ENCODE assay signal across 22 cellular contexts in the genomic region with DNA sequence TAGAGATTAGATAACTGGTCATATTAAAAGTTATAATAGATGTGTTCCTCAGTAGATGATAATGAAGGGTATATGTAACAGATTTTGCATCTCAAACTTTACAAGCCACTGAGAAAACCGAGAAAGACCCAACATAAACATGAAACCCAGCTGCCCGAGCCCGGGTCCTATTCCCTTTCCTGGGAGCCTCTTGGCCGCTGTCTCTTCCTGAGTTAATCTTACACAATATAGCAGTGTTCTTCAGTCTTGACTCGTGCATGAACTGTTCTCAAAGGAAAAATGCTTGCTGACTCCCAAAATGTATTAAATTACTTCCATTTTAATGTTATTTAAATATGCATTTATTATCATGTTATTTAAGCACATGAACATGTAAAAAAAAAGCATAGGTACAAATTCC.
A peak's percentile ranks its signal among the peaks of the same experiment; 100 is the strongest.
DNase-seq lines count a peak whose midpoint lies in the region; ATAC-seq, FAIRE-seq and TF ChIP-seq lines count a peak whose summit lies in the region.
"Had no signal": no experiment of that assay in that cellular context is flagged by ENCODE, and none has a peak within 500 bp of the region (broad histone marks: within the 10 kb centered on the region; RNA-seq: fewer than 3 reads in every experiment).

No MANE protein-coding gene starts in this region.

- 76% methylated on average over 5 of the region's 5 CpGs for WGBS in A549 (ENCODE audit: missing lambda C conversion rate)
- WGBS in mesenchymal stem cell, result 91% methylated on average over 4 of the region's 5 CpGs

- H4K91ac ChIP-seq in mesenchymal stem cell (ENCODE audit: low read length), result no peak overlapping the region

- no peak overlapping the region for H2BK5ac ChIP-seq in mesenchymal stem cell (ENCODE audit: low read depth, low read length, poor library complexity, severe bottlenecking)

- ATAC-seq in A549, result no peak
- no peak for ATAC-seq in HG03095 (IDR thresholded peaks at IDR 0.05; ENCODE audit: unreplicated experiment)
- no peak for ATAC-seq in GM21737 (IDR thresholded peaks at IDR 0.05; ENCODE audit: unreplicated experiment)
- ATAC-seq in HG03378 (IDR thresholded peaks at IDR 0.05; ENCODE audit: unreplicated experiment), result no peak
- ATAC-seq: PC-3 had no signal

- no peak overlapping the region for H3K4me2 ChIP-seq in A549
- no peak overlapping the region for H3K4me2 ChIP-seq in mesenchymal stem cell (ENCODE audit: low read length, poor library complexity, severe bottlenecking)
- H3K4me2 ChIP-seq: KMS-11 had no signal

- no peak overlapping the region for H4K8ac ChIP-seq in mesenchymal stem cell (ENCODE audit: low read length)

- no peak overlapping the region for H3K4ac ChIP-seq in mesenchymal stem cell (ENCODE audit: low read depth in 1 of 2, low read length in 2 of 2)

- no peak overlapping the region for H3K14ac ChIP-seq in mesenchymal stem cell (ENCODE audit: low read length in 2 of 2)

- H3K27me3 ChIP-seq in adipocyte (replicated peaks; ENCODE audit: control insufficient read depth, insufficient read depth, low read length), result no peaks in the 10 kb centered on the region
- no peaks in the 10 kb centered on the region for H3K27me3 ChIP-seq in mesenchymal stem cell (ENCODE audit: control insufficient read depth in 1 of 2, insufficient read depth in 1 of 2, low read length in 2 of 2)

- no peak overlapping the region for H2AFZ ChIP-seq in mesenchymal stem cell (ENCODE audit: low read depth, low read length)

- no peak for TF ChIP-seq POLR2A in A549 (IDR thresholded peaks at IDR 0.05; ENCODE audit: low read length)

- peak overlapping the region; percentile 98 for H2BK120ac ChIP-seq in mesenchymal stem cell (ENCODE audit: low read depth, low read length)

- TF ChIP-seq RAD21 in A549 (conservative IDR thresholded peaks at IDR 0.05 in 1 of 2, IDR thresholded peaks at IDR 0.05 in 1 of 2), result no peak

- H3K4me1 ChIP-seq in A549 (peaks cover 80% of the 10 kb centered on the region), adipocyte (ENCODE audit: control insufficient read depth, insufficient read depth, low read length) (peaks cover 43% of the 10 kb centered on the region), mesenchymal stem cell (ENCODE audit: control insufficient read depth, insufficient read depth, low read depth, low read length) (peaks cover 14% of the 10 kb centered on the region)

- CTCF ChIA-PET in A549 (lab: Yijun Ruan, JAX), result interaction anchor here (0.8 to 1.3 kb wide), 3 partner anchors 13 to 238 kb away, joined by 3 read pairs; no protein-coding TSS in a partner anchor

- H3K36me3 ChIP-seq in adipocyte (ENCODE audit: control insufficient read depth, insufficient read depth, low read length, severe bottlenecking) (no peaks in the 10 kb centered on the region), mesenchymal stem cell (ENCODE audit: control insufficient read depth in 1 of 2, insufficient read depth in 2 of 2, low read depth in 1 of 2, low read length in 2 of 2) (no peaks in the 10 kb centered on the region)
- H3K36me3 ChIP-seq: SJCRH30 had no signal

- 0 out of 3 replicates have a peak, but pooled peaks cover under 1% of the 10 kb centered on the region for H3K9me3 ChIP-seq in A549
- H3K9me3 ChIP-seq in adipocyte (ENCODE audit: control insufficient read depth, low read length), result no peaks in the 10 kb centered on the region
- no peaks in the 10 kb centered on the region for H3K9me3 ChIP-seq in mesenchymal stem cell (ENCODE audit: control insufficient read depth, low read length)
- H3K9me3 ChIP-seq: SJCRH30 had no signal

- no peak overlapping the region for H2AK5ac ChIP-seq in mesenchymal stem cell (ENCODE audit: low read length, severe bottlenecking)

- H3K27ac ChIP-seq in A549 (peak overlapping the region; percentile 78 to 90; a peak in 5 of 6 replicates), mesenchymal stem cell (ENCODE audit: low read length, poor library complexity, severe bottlenecking) (no peak overlapping the region)
- H3K27ac ChIP-seq: KMS-11, RWPE1, SJCRH30 had no signal

- H3K9ac ChIP-seq in adipocyte (ENCODE audit: low read length) (peak overlapping the region; percentile 31), mesenchymal stem cell (ENCODE audit: low read length) (no peak overlapping the region)
- H3K9ac ChIP-seq: KMS-11 had no signal

- no peak overlapping the region for H3K23ac ChIP-seq in mesenchymal stem cell (ENCODE audit: low read length in 2 of 2)

- TF ChIP-seq CTCF in A549 (IDR thresholded peaks at IDR 0.05), result no peak
- no peak for TF ChIP-seq CTCF in fibroblast of pulmonary artery (IDR thresholded peaks at IDR 0.05; ENCODE audit: low read length, missing control alignments)

- no peak for DNase-seq in A549 (ENCODE audit: low read depth in 1 of 2, low spot score in 1 of 2)
- DNase-seq in adipocyte (ENCODE audit: low read depth), result peak; percentile 47
- DNase-seq in fibroblast of pulmonary artery (ENCODE audit: low read depth), result peak; percentile 59
- DNase-seq in mesenchymal stem cell, result no peak
- DNase-seq in NCI-H2171 (lab: John Stamatoyannopoulos, UW), result no peak
- DNase-seq: C1 segment of cervical spinal cord; CD8-positive, alpha-beta memory T cell; MV-4-11; NCI-H187; NCI-H2107; NCI-H2227 treated with DMSO at 0.1 percent for 48 hours; NCI-H524; NCI-H82; PC-3; SJCRH30 had no signal

- H3K4me3 ChIP-seq in A549 (no peak overlapping the region), adipocyte (ENCODE audit: low read length) (no peak overlapping the region), fibroblast of pulmonary artery (replicated peaks; ENCODE audit: low read depth, low read length) (no peak overlapping the region), mesenchymal stem cell (ENCODE audit: insufficient read depth in 1 of 2, low read depth in 1 of 2, low read length in 2 of 2) (no peak overlapping the region)
- H3K4me3 ChIP-seq: SJCRH30 had no signal

- TF ChIP-seq EP300 in A549 (IDR thresholded peaks at IDR 0.05), result no peak

- H3K18ac ChIP-seq in mesenchymal stem cell (ENCODE audit: low read depth in 1 of 2, low read length in 2 of 2), result no peak overlapping the region

- no peak for FAIRE-seq in A549 (lab: Jason Lieb, UNC)
- FAIRE-seq: GM12892, H1 had no signal

- no peaks in the 10 kb centered on the region for H3K79me1 ChIP-seq in mesenchymal stem cell (replicated peaks; ENCODE audit: low read length, poor library complexity, severe bottlenecking)

- H2BK12ac ChIP-seq in mesenchymal stem cell (ENCODE audit: low read length in 2 of 2), result no peak overlapping the region

- POLR2A ChIA-PET in A549 (lab: Yijun Ruan, JAX), result no interaction called here

- H2BK15ac ChIP-seq in mesenchymal stem cell (ENCODE audit: low read depth, poor library complexity, severe bottlenecking), result no peak overlapping the region

TF ChIP-seq in A549, 52 proteins besides CTCF, POLR2A, EP300 and RAD21:
- no peak for TF ChIP-seq GATA3 (IDR thresholded peaks at IDR 0.05; ENCODE audit: borderline replicate concordance)
- no peak for TF ChIP-seq BHLHE40 (IDR thresholded peaks at IDR 0.05; ENCODE audit: low read depth, low read length)
- no peak for TF ChIP-seq JUN (IDR thresholded peaks at IDR 0.05)
- no peak for TF ChIP-seq FOSL2 (IDR thresholded peaks at IDR 0.05)
- no peak for TF ChIP-seq FOSL2 (CRISPR knock-in tag; IDR thresholded peaks at IDR 0.05)
- TF ChIP-seq, protein P1, sequence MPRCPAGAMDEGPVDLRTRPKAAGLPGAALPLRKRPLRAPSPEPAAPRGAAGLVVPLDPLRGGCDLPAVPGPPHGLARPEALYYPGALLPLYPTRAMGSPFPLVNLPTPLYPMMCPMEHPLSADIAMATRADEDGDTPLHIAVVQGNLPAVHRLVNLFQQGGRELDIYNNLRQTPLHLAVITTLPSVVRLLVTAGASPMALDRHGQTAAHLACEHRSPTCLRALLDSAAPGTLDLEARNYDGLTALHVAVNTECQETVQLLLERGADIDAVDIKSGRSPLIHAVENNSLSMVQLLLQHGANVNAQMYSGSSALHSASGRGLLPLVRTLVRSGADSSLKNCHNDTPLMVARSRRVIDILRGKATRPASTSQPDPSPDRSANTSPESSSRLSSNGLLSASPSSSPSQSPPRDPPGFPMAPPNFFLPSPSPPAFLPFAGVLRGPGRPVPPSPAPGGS (IDR thresholded peaks at IDR 0.05), result no peak
- TF ChIP-seq MAZ (IDR thresholded peaks at IDR 0.05; ENCODE audit: borderline replicate concordance, low read depth, low read length), result no peak
- TF ChIP-seq NR3C1 (IDR thresholded peaks at IDR 0.05), result no peak
- TF ChIP-seq, protein P2, sequence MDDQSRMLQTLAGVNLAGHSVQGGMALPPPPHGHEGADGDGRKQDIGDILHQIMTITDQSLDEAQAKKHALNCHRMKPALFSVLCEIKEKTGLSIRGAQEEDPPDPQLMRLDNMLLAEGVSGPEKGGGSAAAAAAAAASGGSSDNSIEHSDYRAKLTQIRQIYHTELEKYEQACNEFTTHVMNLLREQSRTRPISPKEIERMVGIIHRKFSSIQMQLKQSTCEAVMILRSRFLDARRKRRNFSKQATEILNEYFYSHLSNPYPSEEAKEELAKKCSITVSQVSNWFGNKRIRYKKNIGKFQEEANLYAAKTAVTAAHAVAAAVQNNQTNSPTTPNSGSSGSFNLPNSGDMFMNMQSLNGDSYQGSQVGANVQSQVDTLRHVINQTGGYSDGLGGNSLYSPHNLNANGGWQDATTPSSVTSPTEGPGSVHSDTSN (IDR thresholded peaks at IDR 0.05), result no peak
- TF ChIP-seq HDAC2 (IDR thresholded peaks at IDR 0.05), result no peak
- no peak for TF ChIP-seq ZC3H11A (IDR thresholded peaks at IDR 0.05)
- TF ChIP-seq, protein P3, sequence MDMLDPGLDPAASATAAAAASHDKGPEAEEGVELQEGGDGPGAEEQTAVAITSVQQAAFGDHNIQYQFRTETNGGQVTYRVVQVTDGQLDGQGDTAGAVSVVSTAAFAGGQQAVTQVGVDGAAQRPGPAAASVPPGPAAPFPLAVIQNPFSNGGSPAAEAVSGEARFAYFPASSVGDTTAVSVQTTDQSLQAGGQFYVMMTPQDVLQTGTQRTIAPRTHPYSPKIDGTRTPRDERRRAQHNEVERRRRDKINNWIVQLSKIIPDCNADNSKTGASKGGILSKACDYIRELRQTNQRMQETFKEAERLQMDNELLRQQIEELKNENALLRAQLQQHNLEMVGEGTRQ (IDR thresholded peaks at IDR 0.05), result no peak
- TF ChIP-seq MYC (IDR thresholded peaks at IDR 0.05; ENCODE audit: borderline replicate concordance, low read length), result no peak
- no peak for TF ChIP-seq ZFP36 (IDR thresholded peaks at IDR 0.05; ENCODE audit: borderline replicate concordance, partially characterized antibody)
- TF ChIP-seq TP53 (CRISPR knock-in tag; IDR thresholded peaks at IDR 0.05), result no peak
- TF ChIP-seq EHMT2 (IDR thresholded peaks at IDR 0.05; ENCODE audit: low read depth), result no peak
- TF ChIP-seq SMC3 (IDR thresholded peaks at IDR 0.05), result no peak
- no peak for TF ChIP-seq RCOR1 (IDR thresholded peaks at IDR 0.05; ENCODE audit: low read depth, low read length)
- TF ChIP-seq HOXB5 (CRISPR knock-in tag; IDR thresholded peaks at IDR 0.05), result no peak
- TF ChIP-seq HOXA7 (CRISPR knock-in tag; IDR thresholded peaks at IDR 0.05), result no peak

Comparison
In these comparisons a context has a peak if more than half of its experiments do, and no peak if none do; other contexts are left out.
1. DNase-seq: peak in adipocyte (single experiment) and fibroblast of pulmonary artery (single experiment); none in A549 (0 of 2), mesenchymal stem cell (single experiment) and NCI-H2171 (single experiment).